8 cellular contexts compared by ENCODE assay signal in the genomic region with DNA sequence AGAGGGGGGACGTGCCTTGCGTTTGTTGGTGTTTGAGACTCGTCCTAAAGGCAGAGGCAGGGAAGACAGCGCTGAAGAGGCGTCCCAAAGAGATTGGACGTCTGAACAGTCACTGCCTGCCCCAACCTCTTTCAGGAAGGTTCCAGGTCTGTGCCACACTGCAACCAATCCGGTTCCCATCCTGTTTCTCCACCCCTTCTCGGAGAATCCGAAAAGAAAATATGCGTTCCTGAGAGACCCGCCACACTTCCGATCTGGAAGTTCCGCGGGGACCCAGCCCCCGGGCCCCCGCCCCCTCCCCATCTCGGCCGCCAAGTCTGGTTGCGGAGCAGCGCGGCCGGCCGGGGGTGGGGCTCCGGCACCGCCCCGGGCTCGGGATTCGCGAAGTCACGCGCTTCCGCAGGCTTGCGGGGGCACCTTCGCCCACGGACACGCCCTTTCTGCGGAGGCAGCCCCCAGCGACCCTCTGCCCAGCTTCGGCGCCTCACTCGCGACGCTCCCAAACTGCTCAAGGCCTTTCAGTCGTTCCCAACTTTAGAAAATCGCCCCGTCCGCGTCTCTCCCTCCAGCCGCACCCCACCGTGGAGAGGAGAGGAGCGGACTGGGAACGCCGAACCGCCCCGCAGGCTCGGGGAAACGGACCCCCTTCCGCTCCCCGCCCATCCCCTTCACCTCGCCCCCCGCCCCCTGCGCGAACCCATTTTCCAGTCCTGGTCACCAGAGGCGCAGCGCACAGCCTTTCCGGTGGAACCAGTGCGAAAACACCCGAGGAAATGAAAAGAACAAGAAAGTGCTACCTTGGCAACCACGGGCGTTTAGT.
DNase-seq lines count a peak whose midpoint lies in the region; ATAC-seq and TF ChIP-seq lines count a peak whose summit lies in the region.

No MANE protein-coding gene starts in this region.

- no peak for TF ChIP-seq CTCF in GM12865 (IDR thresholded peaks at IDR 0.05; ENCODE audit: insufficient read depth, low read depth, low read length, missing control alignments)
- TF ChIP-seq CTCF in VCaP (conservative IDR thresholded peaks at IDR 0.05) = no peak

- no peak for ATAC-seq in GM21526 (IDR thresholded peaks at IDR 0.05; ENCODE audit: low FRiP score, unreplicated experiment)

- no peaks in the 10 kb centered on the region for H3K9me3 ChIP-seq in neuronal stem cell (replicated peaks in 1 of 2; ENCODE audit: control insufficient read depth in 2 of 2, insufficient read depth in 1 of 2, low read depth in 1 of 2, low read length in 2 of 2)

- no peak overlapping the region for H4K8ac ChIP-seq in neuronal stem cell (ENCODE audit: low read depth, low read length)

- no peak overlapping the region for H3K4ac ChIP-seq in neuronal stem cell (ENCODE audit: low read length)

- H3K23ac ChIP-seq in neuronal stem cell (ENCODE audit: low read depth, low read length, poor library complexity) = peak overlapping the region; percentile 50

- H2BK15ac ChIP-seq in neuronal stem cell (ENCODE audit: low read length) = no peak overlapping the region

- no peaks in the 10 kb centered on the region for H3K79me1 ChIP-seq in neuronal stem cell (ENCODE audit: low read depth, low read length)

- no peak overlapping the region for H4K91ac ChIP-seq in neuronal stem cell (ENCODE audit: low read depth, low read length, poor library complexity)

- no peak overlapping the region for H2BK12ac ChIP-seq in neuronal stem cell (ENCODE audit: low read length)

- H3K4me3 ChIP-seq in GM12865 (ENCODE audit: low read depth, low read length) (peak overlapping the region; percentile 40), neuronal stem cell (ENCODE audit: low read length in 2 of 2) (peak overlapping the region; percentile 67 to 81)

- WGBS in neuronal stem cell (ENCODE audit: extremely low coverage in 2 of 2, insufficient read length in 2 of 2, insufficient replicate concordance in 1 of 2), 2 donors = no CpG with 5 or more reads among the region's 70 CpGs

- no peak overlapping the region for H2AK5ac ChIP-seq in neuronal stem cell (ENCODE audit: low read depth, low read length)

- peak overlapping the region; percentile 46 for H3K18ac ChIP-seq in neuronal stem cell (ENCODE audit: low read length)

- H3K14ac ChIP-seq in neuronal stem cell (ENCODE audit: low read length) = no peak overlapping the region

- peak overlapping the region; percentile 96 for H3K4me2 ChIP-seq in neuronal stem cell (ENCODE audit: insufficient read depth, low read length, poor library complexity, severe bottlenecking)

- H3K36me3 ChIP-seq in neuronal stem cell (replicated peaks in 1 of 2; ENCODE audit: control insufficient read depth in 2 of 2, insufficient read depth in 2 of 2, low read length in 2 of 2) = no peaks in the 10 kb centered on the region

- no peak for DNase-seq in GM12865 (ENCODE audit: low read depth)
- peak; percentile 48 for DNase-seq in fibroblast of peridontal ligament (ENCODE audit: extremely low read depth)
- no peak for DNase-seq in neuronal stem cell (ENCODE audit: low spot score)
- no peak for DNase-seq in NCI-H187 treated with DMSO at 0.1 percent for 48 hours (lab: John Stamatoyannopoulos, UW)
- no peak for DNase-seq in NCI-H1694 treated with DMSO at 0.1 percent for 48 hours (lab: John Stamatoyannopoulos, UW)
- DNase-seq in COLO829 (ENCODE audit: low spot score) = no peak

- H3K4me1 ChIP-seq in neuronal stem cell (ENCODE audit: control insufficient read depth in 2 of 2, insufficient read depth in 1 of 2, low read depth in 1 of 2, low read length in 2 of 2) = peaks cover 6 to 9% of the 10 kb centered on the region in 2 donors

- H2AFZ ChIP-seq in neuronal stem cell (ENCODE audit: low read length) = peak overlapping the region; percentile 93

- H3K27me3 ChIP-seq in neuronal stem cell (ENCODE audit: control insufficient read depth in 3 of 3, insufficient read depth in 3 of 3, low read depth in 1 of 3, low read length in 3 of 3) = peaks cover 5 to 40% (median 33%) of the 10 kb centered on the region in 3 experiments

- no peak overlapping the region for H2BK5ac ChIP-seq in neuronal stem cell (ENCODE audit: low read length)

- H3K27ac ChIP-seq in VCaP (peak overlapping the region; percentile 46), neuronal stem cell (replicated peaks; ENCODE audit: low read length) (no peak overlapping the region)

- H3K9ac ChIP-seq in neuronal stem cell (ENCODE audit: low read depth, low read length, poor library complexity) = peak overlapping the region; percentile 51

- H2BK120ac ChIP-seq in neuronal stem cell (ENCODE audit: low read depth, low read length) = no peak overlapping the region
